Comparison of ENCODE assay signal across 11 cellular contexts in the genomic region with DNA sequence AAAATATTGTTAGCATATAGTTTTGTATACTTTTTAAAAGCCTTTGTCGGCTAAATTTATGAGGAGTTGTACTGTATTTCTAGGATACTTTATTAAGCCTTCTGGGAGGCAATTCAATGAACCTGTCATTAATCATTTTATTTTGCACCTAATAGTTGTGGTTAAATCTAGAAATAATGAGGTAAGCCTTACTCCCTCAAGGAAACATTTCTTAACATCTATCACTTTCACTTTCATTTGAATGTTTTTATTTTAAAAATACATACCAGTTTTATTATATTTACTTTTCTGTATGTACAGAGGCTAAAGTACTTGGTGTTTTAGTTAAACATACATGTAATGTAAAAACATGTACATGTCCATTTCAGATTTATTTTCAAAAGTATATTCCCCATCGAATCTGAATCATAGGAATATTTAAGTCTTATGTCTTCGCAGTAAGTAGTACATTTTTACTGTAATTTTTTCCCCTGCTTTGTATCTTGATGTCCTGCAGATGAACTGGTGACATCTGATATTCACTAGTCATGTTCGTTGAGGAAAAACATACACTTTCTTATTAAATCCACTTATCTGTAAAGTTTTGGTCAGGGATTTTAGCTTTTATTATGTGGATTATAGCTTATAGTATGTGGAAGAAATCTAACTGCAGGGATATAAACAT.
DNase-seq lines count a peak whose midpoint lies in the region; ATAC-seq and TF ChIP-seq lines count a peak whose summit lies in the region.
"Had no signal": no experiment of that assay in that cellular context is flagged by ENCODE, and none has a peak within 500 bp of the region (broad histone marks: within the 10 kb centered on the region; RNA-seq: fewer than 3 reads in every experiment).

No MANE protein-coding gene starts in this region.

- 16% methylated on average over 4 of the region's 4 CpGs for WGBS in suprapubic skin

- H3K36me3 Mint-ChIP-seq in activated naive CD4-positive, alpha-beta T cell treated with anti-CD3 and anti-CD28 coated beads for 36 hours (ENCODE audit: low read depth) = peaks cover 9% of the 10 kb centered on the region
- no peaks in the 10 kb centered on the region for H3K36me3 Mint-ChIP-seq in activated T-helper 2 cell treated with anti-CD3 and anti-CD28 coated beads, Interferon-gamma antibody, Interleukin-2, Interleukin-4, amounts not matched to agents 10 μg/mL and 5 μg/mL and 100 μg/mL, durations not matched to agents 14 hours and 24 hours and 36 hours (ENCODE audit: low read depth)

- ATAC-seq in left colon = peak; percentile 81

- no peak overlapping the region for H3K9ac ChIP-seq in MM.1S (ENCODE audit: low read length)

- no peak for DNase-seq in activated naive CD4-positive, alpha-beta T cell treated with anti-CD3 and anti-CD28 coated beads for 36 hours
- no peak for DNase-seq in activated naive CD4-positive, alpha-beta T cell (lab: John Stamatoyannopoulos, UW)
- no peak for DNase-seq in activated T-helper 2 cell treated with anti-CD3 and anti-CD28 coated beads, Interferon-gamma antibody, Interleukin-2, Interleukin-4, amounts not matched to agents 10 μg/mL and 5 μg/mL and 100 μg/mL, durations not matched to agents 14 hours and 24 hours and 36 hours (ENCODE audit: low spot score)
- no peak for DNase-seq in left colon
- DNase-seq in suprapubic skin (ENCODE audit: low spot score in 2 of 2) = no peak
- no peak for DNase-seq in NCI-H2227 treated with DMSO at 0.1 percent for 48 hours (lab: John Stamatoyannopoulos, UW)
- DNase-seq in MM.1S = no peak
- no peak for DNase-seq in EL
- DNase-seq: cerebellar nuclear complex; islet precursor cell; stimulated activated CD4-positive, alpha-beta T cell treated with anti-CD3 and anti-CD28 coated beads, Interleukin-2, amount 100 ng/mL, for 48 hours had no signal

- peaks cover 19% of the 10 kb centered on the region for H3K4me1 ChIP-seq in suprapubic skin
- H3K4me1 ChIP-seq in MM.1S (ENCODE audit: low read length) = no peaks in the 10 kb centered on the region

- no peaks in the 10 kb centered on the region for H3K9me3 ChIP-seq in suprapubic skin
- H3K9me3 ChIP-seq in MM.1S (replicated peaks; ENCODE audit: insufficient read depth, low read length) = no peaks in the 10 kb centered on the region

- H3K27ac ChIP-seq in suprapubic skin (no peak overlapping the region), MM.1S (ENCODE audit: low read length) (no peak overlapping the region)

- H3K4me1 Mint-ChIP-seq in activated naive CD4-positive, alpha-beta T cell treated with anti-CD3 and anti-CD28 coated beads for 36 hours (ENCODE audit: low read depth) = peaks cover 23% of the 10 kb centered on the region
- H3K4me1 Mint-ChIP-seq in activated T-helper 2 cell treated with anti-CD3 and anti-CD28 coated beads, Interferon-gamma antibody, Interleukin-2, Interleukin-4, amounts not matched to agents 10 μg/mL and 5 μg/mL and 100 μg/mL, durations not matched to agents 14 hours and 24 hours and 36 hours (ENCODE audit: low read depth) = peaks cover 12% of the 10 kb centered on the region

- H3K4me2 ChIP-seq in MM.1S (ENCODE audit: low read depth, low read length) = no peak overlapping the region

- no peaks in the 10 kb centered on the region for H3K79me2 ChIP-seq in MM.1S (ENCODE audit: low read length)

- TF ChIP-seq CTCF in suprapubic skin (IDR thresholded peaks at IDR 0.05) (no peak), MM.1S (IDR thresholded peaks at IDR 0.05; ENCODE audit: low read length) (no peak)

- no peak overlapping the region for H2AFZ ChIP-seq in MM.1S (ENCODE audit: low read length)

- no peaks in the 10 kb centered on the region for H3K9me3 Mint-ChIP-seq in activated naive CD4-positive, alpha-beta T cell treated with anti-CD3 and anti-CD28 coated beads for 36 hours
- H3K9me3 Mint-ChIP-seq in activated T-helper 2 cell treated with anti-CD3 and anti-CD28 coated beads, Interferon-gamma antibody, Interleukin-2, Interleukin-4, amounts not matched to agents 10 μg/mL and 5 μg/mL and 100 μg/mL, durations not matched to agents 14 hours and 24 hours and 36 hours = no peaks in the 10 kb centered on the region

- H3K4me3 Mint-ChIP-seq in activated naive CD4-positive, alpha-beta T cell treated with anti-CD3 and anti-CD28 coated beads for 36 hours = peak overlapping the region; percentile 53
- H3K4me3 Mint-ChIP-seq in activated T-helper 2 cell treated with anti-CD3 and anti-CD28 coated beads, Interferon-gamma antibody, Interleukin-2, Interleukin-4, amounts not matched to agents 10 μg/mL and 5 μg/mL and 100 μg/mL, durations not matched to agents 14 hours and 24 hours and 36 hours (ENCODE audit: low read depth) = peak overlapping the region; percentile 4

- H3K27me3 ChIP-seq in suprapubic skin (no peaks in the 10 kb centered on the region), MM.1S (replicated peaks; ENCODE audit: insufficient read depth, low read length) (no peaks in the 10 kb centered on the region)

- H3K27ac Mint-ChIP-seq in activated naive CD4-positive, alpha-beta T cell treated with anti-CD3 and anti-CD28 coated beads for 36 hours = peak overlapping the region; percentile 56
- peak overlapping the region; percentile 77 for H3K27ac Mint-ChIP-seq in activated T-helper 2 cell treated with anti-CD3 and anti-CD28 coated beads, Interferon-gamma antibody, Interleukin-2, Interleukin-4, amounts not matched to agents 10 μg/mL and 5 μg/mL and 100 μg/mL, durations not matched to agents 14 hours and 24 hours and 36 hours

- intact Hi-C loops in activated naive CD4-positive, alpha-beta T cell treated with anti-CD3 and anti-CD28 coated beads for 36 hours (cut with micrococcal nuclease) = loop anchor here (1.0 to 2.0 kb wide), 2 partner anchors 17 to 83 kb away; a partner anchor contains a TSS
- intact Hi-C loops in activated T-helper 2 cell treated with anti-CD3 and anti-CD28 coated beads, Interferon-gamma antibody, Interleukin-2, Interleukin-4, amounts not matched to agents 10 μg/mL and 5 μg/mL and 100 μg/mL, durations not matched to agents 14 hours and 24 hours and 36 hours (cut with micrococcal nuclease) = loop anchor here (2.0 to 5.0 kb wide), 3 partner anchors 17 to 185 kb away; a partner anchor contains a TSS
- intact Hi-C loops in left colon (cut with DNase I, micrococcal nuclease) = no loop called here

- no peak for TF ChIP-seq POLR2A in suprapubic skin (IDR thresholded peaks at IDR 0.05)

- H3K36me3 ChIP-seq in suprapubic skin (no peaks in the 10 kb centered on the region), MM.1S (replicated peaks; ENCODE audit: insufficient read depth, low read length) (no peaks in the 10 kb centered on the region)

- no peaks in the 10 kb centered on the region for H3K27me3 Mint-ChIP-seq in activated naive CD4-positive, alpha-beta T cell treated with anti-CD3 and anti-CD28 coated beads for 36 hours (ENCODE audit: low read depth)
- H3K27me3 Mint-ChIP-seq in activated T-helper 2 cell treated with anti-CD3 and anti-CD28 coated beads, Interferon-gamma antibody, Interleukin-2, Interleukin-4, amounts not matched to agents 10 μg/mL and 5 μg/mL and 100 μg/mL, durations not matched to agents 14 hours and 24 hours and 36 hours (ENCODE audit: low read depth) = no peaks in the 10 kb centered on the region

- H4K20me1 ChIP-seq in MM.1S (ENCODE audit: insufficient read depth, low read length) = no peaks in the 10 kb centered on the region

- no peaks in the 10 kb centered on the region for H3K9me2 ChIP-seq in MM.1S (replicated peaks; ENCODE audit: insufficient read depth, low read length)

- TF ChIP-seq EP300 in suprapubic skin (IDR thresholded peaks at IDR 0.05) = no peak

- H3K4me3 ChIP-seq in suprapubic skin (peak overlapping the region; percentile 21), MM.1S (ENCODE audit: low read length) (no peak overlapping the region)

- no peaks in the 10 kb centered on the region for H3F3A ChIP-seq in MM.1S (ENCODE audit: insufficient read depth, low read length)

- CTCF ChIA-PET in activated naive CD4-positive, alpha-beta T cell treated with anti-CD3 and anti-CD28 coated beads for 36 hours (lab: Charles Lee) = no interaction called here

Comparison
In these comparisons a context has a peak if more than half of its experiments do, and no peak if none do; other contexts are left out.
1. intact Hi-C loops: an anchor here in activated naive CD4-positive, alpha-beta T cell treated with anti-CD3 and anti-CD28 coated beads for 36 hours (1.0 to 2.0 kb wide) and activated T-helper 2 cell treated with anti-CD3 and anti-CD28 coated beads, Interferon-gamma antibody, Interleukin-2, Interleukin-4, amounts not matched to agents 10 μg/mL and 5 μg/mL and 100 μg/mL, durations not matched to agents 14 hours and 24 hours and 36 hours (2.0 to 5.0 kb wide); none called in left colon.